1 cellular context compared by ENCODE assay signal in genomic region chr1:234875328-234875952, GRCh38.
A peak's percentile ranks its signal among the peaks of the same experiment; 100 is the strongest.
TF ChIP-seq lines count a peak whose summit lies in the region.

No MANE protein-coding gene starts in this region.

TF ChIP-seq in HepG2, 621 proteins besides CTCF, POLR2A, EP300 and RAD21 (continued from another document and continues in another):
- TF ChIP-seq, protein P1, sequence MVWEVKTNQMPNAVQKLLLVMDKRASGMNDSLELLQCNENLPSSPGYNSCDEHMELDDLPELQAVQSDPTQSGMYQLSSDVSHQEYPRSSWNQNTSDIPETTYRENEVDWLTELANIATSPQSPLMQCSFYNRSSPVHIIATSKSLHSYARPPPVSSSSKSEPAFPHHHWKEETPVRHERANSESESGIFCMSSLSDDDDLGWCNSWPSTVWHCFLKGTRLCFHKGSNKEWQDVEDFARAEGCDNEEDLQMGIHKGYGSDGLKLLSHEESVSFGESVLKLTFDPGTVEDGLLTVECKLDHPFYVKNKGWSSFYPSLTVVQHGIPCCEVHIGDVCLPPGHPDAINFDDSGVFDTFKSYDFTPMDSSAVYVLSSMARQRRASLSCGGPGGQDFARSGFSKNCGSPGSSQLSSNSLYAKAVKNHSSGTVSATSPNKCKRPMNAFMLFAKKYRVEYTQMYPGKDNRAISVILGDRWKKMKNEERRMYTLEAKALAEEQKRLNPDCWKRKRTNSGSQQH (CRISPR knock-in tag; IDR thresholded peaks at IDR 0.05; ENCODE audit: low read depth): 0 out of 2 replicates have a peak, but pooled peaks have one; percentile 25
- no peak; the same call in 1 of the 2 replicates for TF ChIP-seq MTF1 (CRISPR knock-in tag; IDR thresholded peaks at IDR 0.05)
- TF ChIP-seq ZNF547 (CRISPR knock-in tag; IDR thresholded peaks at IDR 0.05): no peak; the same call in 1 of the 2 replicates
- peak in 1 of 2 experiments; percentile 82; a peak in 2 of 4 replicates for TF ChIP-seq KLF16 (CRISPR knock-in tag; IDR thresholded peaks at IDR 0.05)
- TF ChIP-seq IKZF1 (IDR thresholded peaks at IDR 0.05): no peak
- TF ChIP-seq ZNF780A (CRISPR knock-in tag; IDR thresholded peaks at IDR 0.05): no peak
- peak; percentile 64; the same call in 1 of the 2 replicates for TF ChIP-seq FLYWCH1 (CRISPR knock-in tag; IDR thresholded peaks at IDR 0.05)
- TF ChIP-seq, protein P2, sequence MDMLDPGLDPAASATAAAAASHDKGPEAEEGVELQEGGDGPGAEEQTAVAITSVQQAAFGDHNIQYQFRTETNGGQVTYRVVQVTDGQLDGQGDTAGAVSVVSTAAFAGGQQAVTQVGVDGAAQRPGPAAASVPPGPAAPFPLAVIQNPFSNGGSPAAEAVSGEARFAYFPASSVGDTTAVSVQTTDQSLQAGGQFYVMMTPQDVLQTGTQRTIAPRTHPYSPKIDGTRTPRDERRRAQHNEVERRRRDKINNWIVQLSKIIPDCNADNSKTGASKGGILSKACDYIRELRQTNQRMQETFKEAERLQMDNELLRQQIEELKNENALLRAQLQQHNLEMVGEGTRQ (IDR thresholded peaks at IDR 0.05; ENCODE audit: low read depth, low read length): no peak
- TF ChIP-seq, protein P2 (CRISPR knock-in tag; IDR thresholded peaks at IDR 0.05; ENCODE audit: borderline replicate concordance): no peak
- peak; percentile 61 for TF ChIP-seq ZNF644 (CRISPR knock-in tag; IDR thresholded peaks at IDR 0.05; ENCODE audit: low read depth)
- TF ChIP-seq BHLHE40 (IDR thresholded peaks at IDR 0.05; ENCODE audit: low read length): no peak
- TF ChIP-seq, protein P3, sequence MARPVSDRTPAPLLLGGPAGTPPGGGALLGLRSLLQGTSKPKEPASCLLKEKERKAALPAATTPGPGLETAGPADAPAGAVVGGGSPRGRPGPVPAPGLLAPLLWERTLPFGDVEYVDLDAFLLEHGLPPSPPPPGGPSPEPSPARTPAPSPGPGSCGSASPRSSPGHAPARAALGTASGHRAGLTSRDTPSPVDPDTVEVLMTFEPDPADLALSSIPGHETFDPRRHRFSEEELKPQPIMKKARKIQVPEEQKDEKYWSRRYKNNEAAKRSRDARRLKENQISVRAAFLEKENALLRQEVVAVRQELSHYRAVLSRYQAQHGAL (CRISPR knock-in tag; IDR thresholded peaks at IDR 0.05; ENCODE audit: not compliant biosample characterization): no peak
- TF ChIP-seq ZFYVE20 (CRISPR knock-in tag; IDR thresholded peaks at IDR 0.05; ENCODE audit: borderline replicate concordance, low read depth): no peak
- no peak for TF ChIP-seq ZBTB20 (CRISPR knock-in tag; IDR thresholded peaks at IDR 0.05; ENCODE audit: borderline replicate concordance, low read depth)
- TF ChIP-seq DMAP1 (CRISPR knock-in tag; IDR thresholded peaks at IDR 0.05): peak; percentile 44
- TF ChIP-seq, protein P4, sequence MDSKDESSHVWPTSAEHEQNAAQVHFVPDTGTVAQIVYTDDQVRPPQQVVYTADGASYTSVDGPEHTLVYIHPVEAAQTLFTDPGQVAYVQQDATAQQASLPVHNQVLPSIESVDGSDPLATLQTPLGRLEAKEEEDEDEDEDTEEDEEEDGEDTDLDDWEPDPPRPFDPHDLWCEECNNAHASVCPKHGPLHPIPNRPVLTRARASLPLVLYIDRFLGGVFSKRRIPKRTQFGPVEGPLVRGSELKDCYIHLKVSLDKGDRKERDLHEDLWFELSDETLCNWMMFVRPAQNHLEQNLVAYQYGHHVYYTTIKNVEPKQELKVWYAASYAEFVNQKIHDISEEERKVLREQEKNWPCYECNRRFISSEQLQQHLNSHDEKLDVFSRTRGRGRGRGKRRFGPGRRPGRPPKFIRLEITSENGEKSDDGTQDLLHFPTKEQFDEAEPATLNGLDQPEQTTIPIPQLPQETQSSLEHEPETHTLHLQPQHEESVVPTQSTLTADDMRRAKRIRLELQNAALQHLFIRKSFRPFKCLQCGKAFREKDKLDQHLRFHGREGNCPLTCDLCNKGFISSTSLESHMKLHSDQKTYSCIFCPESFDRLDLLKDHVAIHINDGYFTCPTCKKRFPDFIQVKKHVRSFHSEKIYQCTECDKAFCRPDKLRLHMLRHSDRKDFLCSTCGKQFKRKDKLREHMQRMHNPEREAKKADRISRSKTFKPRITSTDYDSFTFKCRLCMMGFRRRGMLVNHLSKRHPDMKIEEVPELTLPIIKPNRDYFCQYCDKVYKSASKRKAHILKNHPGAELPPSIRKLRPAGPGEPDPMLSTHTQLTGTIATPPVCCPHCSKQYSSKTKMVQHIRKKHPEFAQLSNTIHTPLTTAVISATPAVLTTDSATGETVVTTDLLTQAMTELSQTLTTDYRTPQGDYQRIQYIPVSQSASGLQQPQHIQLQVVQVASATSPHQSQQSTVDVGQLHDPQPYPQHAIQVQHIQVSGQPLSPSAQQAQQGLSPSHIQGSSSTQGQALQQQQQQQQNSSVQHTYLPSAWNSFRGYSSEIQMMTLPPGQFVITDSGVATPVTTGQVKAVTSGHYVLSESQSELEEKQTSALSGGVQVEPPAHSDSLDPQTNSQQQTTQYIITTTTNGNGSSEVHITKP (CRISPR knock-in tag; IDR thresholded peaks at IDR 0.05; ENCODE audit: low read depth): peak; percentile 86
- TF ChIP-seq ZNF550 (CRISPR knock-in tag; IDR thresholded peaks at IDR 0.05; ENCODE audit: borderline replicate concordance): no peak
- no peak for TF ChIP-seq ELF4 (CRISPR knock-in tag; IDR thresholded peaks at IDR 0.05; ENCODE audit: borderline replicate concordance)
- TF ChIP-seq EHMT2 (IDR thresholded peaks at IDR 0.05; ENCODE audit: borderline replicate concordance, low read depth, low read length): no peak
- TF ChIP-seq, protein P5, sequence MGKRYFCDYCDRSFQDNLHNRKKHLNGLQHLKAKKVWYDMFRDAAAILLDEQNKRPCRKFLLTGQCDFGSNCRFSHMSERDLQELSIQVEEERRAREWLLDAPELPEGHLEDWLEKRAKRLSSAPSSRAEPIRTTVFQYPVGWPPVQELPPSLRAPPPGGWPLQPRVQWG (CRISPR knock-in tag; IDR thresholded peaks at IDR 0.05; ENCODE audit: borderline replicate concordance, low read depth): no peak
- peak; percentile 47; the same call in 1 of the 2 replicates for TF ChIP-seq ZNF121 (CRISPR knock-in tag; IDR thresholded peaks at IDR 0.05)
- TF ChIP-seq ZNF569 (CRISPR knock-in tag; IDR thresholded peaks at IDR 0.05; ENCODE audit: borderline replicate concordance): no peak
- TF ChIP-seq, protein P6, sequence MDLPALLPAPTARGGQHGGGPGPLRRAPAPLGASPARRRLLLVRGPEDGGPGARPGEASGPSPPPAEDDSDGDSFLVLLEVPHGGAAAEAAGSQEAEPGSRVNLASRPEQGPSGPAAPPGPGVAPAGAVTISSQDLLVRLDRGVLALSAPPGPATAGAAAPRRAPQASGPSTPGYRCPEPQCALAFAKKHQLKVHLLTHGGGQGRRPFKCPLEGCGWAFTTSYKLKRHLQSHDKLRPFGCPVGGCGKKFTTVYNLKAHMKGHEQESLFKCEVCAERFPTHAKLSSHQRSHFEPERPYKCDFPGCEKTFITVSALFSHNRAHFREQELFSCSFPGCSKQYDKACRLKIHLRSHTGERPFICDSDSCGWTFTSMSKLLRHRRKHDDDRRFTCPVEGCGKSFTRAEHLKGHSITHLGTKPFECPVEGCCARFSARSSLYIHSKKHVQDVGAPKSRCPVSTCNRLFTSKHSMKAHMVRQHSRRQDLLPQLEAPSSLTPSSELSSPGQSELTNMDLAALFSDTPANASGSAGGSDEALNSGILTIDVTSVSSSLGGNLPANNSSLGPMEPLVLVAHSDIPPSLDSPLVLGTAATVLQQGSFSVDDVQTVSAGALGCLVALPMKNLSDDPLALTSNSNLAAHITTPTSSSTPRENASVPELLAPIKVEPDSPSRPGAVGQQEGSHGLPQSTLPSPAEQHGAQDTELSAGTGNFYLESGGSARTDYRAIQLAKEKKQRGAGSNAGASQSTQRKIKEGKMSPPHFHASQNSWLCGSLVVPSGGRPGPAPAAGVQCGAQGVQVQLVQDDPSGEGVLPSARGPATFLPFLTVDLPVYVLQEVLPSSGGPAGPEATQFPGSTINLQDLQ (CRISPR knock-in tag; IDR thresholded peaks at IDR 0.05): peak; percentile 58; the same call in 1 of the 2 replicates
- TF ChIP-seq, protein P7, sequence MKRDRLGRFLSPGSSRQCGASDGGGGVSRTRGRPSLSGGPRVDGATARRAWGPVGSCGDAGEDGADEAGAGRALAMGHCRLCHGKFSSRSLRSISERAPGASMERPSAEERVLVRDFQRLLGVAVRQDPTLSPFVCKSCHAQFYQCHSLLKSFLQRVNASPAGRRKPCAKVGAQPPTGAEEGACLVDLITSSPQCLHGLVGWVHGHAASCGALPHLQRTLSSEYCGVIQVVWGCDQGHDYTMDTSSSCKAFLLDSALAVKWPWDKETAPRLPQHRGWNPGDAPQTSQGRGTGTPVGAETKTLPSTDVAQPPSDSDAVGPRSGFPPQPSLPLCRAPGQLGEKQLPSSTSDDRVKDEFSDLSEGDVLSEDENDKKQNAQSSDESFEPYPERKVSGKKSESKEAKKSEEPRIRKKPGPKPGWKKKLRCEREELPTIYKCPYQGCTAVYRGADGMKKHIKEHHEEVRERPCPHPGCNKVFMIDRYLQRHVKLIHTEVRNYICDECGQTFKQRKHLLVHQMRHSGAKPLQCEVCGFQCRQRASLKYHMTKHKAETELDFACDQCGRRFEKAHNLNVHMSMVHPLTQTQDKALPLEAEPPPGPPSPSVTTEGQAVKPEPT (CRISPR knock-in tag; IDR thresholded peaks at IDR 0.05; ENCODE audit: low read depth): peak; percentile 33; the same call in 1 of the 2 replicates
- TF ChIP-seq ZNF737 (CRISPR knock-in tag; IDR thresholded peaks at IDR 0.05; ENCODE audit: borderline replicate concordance): peak; percentile 76; the same call in 1 of the 2 replicates
- peak; percentile 80; the same call in 1 of the 2 replicates for TF ChIP-seq ZC3H4 (CRISPR knock-in tag; IDR thresholded peaks at IDR 0.05; ENCODE audit: borderline replicate concordance)
- TF ChIP-seq NRL (CRISPR knock-in tag; IDR thresholded peaks at IDR 0.05; ENCODE audit: borderline replicate concordance): 0 out of 2 replicates have a peak, but pooled peaks have one; percentile 31
- no peak for TF ChIP-seq KLF15 (CRISPR knock-in tag; IDR thresholded peaks at IDR 0.05; ENCODE audit: borderline replicate concordance)
- TF ChIP-seq ZNF44 (CRISPR knock-in tag; IDR thresholded peaks at IDR 0.05): no peak
- TF ChIP-seq NFKB2 (CRISPR knock-in tag; IDR thresholded peaks at IDR 0.05; ENCODE audit: borderline replicate concordance): 0 out of 2 replicates have a peak, but pooled peaks have one; percentile 75
- TF ChIP-seq POGZ (CRISPR knock-in tag; IDR thresholded peaks at IDR 0.05): no peak
- TF ChIP-seq ZKSCAN8 (CRISPR knock-in tag; IDR thresholded peaks at IDR 0.05; ENCODE audit: borderline replicate concordance): 0 out of 2 replicates have a peak, but pooled peaks have one; percentile 15
- TF ChIP-seq SRSF1 (optimal IDR thresholded peaks at IDR 0.05; ENCODE audit: low read depth, low read length): no peak
- TF ChIP-seq ZMYM2 (CRISPR knock-in tag; IDR thresholded peaks at IDR 0.05): no peak
- peak; percentile 40; the same call in 1 of the 2 replicates for TF ChIP-seq CREB3 (CRISPR knock-in tag; IDR thresholded peaks at IDR 0.05)
- no peak for TF ChIP-seq SALL2 (CRISPR knock-in tag; IDR thresholded peaks at IDR 0.05)
- 0 out of 2 replicates have a peak, but pooled peaks have one; percentile 37 for TF ChIP-seq ZNF556 (CRISPR knock-in tag; IDR thresholded peaks at IDR 0.05; ENCODE audit: borderline replicate concordance)
- peak; percentile 96 for TF ChIP-seq RBFOX2 (IDR thresholded peaks at IDR 0.05; ENCODE audit: low read depth, low read length)
- no peak for TF ChIP-seq XBP1 (CRISPR knock-in tag; IDR thresholded peaks at IDR 0.05)
- TF ChIP-seq, protein P8, sequence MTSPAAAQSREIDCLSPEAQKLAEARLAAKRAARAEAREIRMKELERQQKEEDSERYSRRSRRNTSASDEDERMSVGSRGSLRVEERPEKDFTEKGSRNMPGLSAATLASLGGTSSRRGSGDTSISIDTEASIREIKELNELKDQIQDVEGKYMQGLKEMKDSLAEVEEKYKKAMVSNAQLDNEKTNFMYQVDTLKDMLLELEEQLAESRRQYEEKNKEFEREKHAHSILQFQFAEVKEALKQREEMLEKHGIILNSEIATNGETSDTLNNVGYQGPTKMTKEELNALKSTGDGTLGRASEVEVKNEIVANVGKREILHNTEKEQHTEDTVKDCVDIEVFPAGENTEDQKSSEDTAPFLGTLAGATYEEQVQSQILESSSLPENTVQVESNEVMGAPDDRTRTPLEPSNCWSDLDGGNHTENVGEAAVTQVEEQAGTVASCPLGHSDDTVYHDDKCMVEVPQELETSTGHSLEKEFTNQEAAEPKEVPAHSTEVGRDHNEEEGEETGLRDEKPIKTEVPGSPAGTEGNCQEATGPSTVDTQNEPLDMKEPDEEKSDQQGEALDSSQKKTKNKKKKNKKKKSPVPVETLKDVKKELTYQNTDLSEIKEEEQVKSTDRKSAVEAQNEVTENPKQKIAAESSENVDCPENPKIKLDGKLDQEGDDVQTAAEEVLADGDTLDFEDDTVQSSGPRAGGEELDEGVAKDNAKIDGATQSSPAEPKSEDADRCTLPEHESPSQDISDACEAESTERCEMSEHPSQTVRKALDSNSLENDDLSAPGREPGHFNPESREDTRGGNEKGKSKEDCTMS (CRISPR knock-in tag; conservative IDR thresholded peaks at IDR 0.05): no peak
- TF ChIP-seq SP140L (CRISPR knock-in tag; IDR thresholded peaks at IDR 0.05; ENCODE audit: borderline replicate concordance): 0 out of 2 replicates have a peak, but pooled peaks have one; percentile 20
- no peak for TF ChIP-seq SOX6 (IDR thresholded peaks at IDR 0.05)
- TF ChIP-seq SOX6 (CRISPR knock-in tag; IDR thresholded peaks at IDR 0.05): peak; percentile 58
- TF ChIP-seq TEAD3 (CRISPR knock-in tag; optimal IDR thresholded peaks at IDR 0.05; ENCODE audit: borderline replicate concordance): peak; percentile 68
- 0 out of 2 replicates have a peak, but pooled peaks have one; percentile 17 for TF ChIP-seq KMT2B (CRISPR knock-in tag; IDR thresholded peaks at IDR 0.05)
- no peak; the same call in 1 of the 2 replicates for TF ChIP-seq RFX3 (CRISPR knock-in tag; IDR thresholded peaks at IDR 0.05)
- peak; percentile 88; the same call in 1 of the 2 replicates for TF ChIP-seq ZBTB7B (CRISPR knock-in tag; IDR thresholded peaks at IDR 0.05)
- TF ChIP-seq ZNF543 (CRISPR knock-in tag; IDR thresholded peaks at IDR 0.05): 0 out of 2 replicates have a peak, but pooled peaks have one; percentile 24
